9 cellular contexts compared by ENCODE assay signal in genomic region chr5:115601709-115602584, GRCh38. TPM values are rescaled to one million over a fixed set of nuclear protein-coding genes. Genes with fewer than 3 reads are reported as not detected.
DNase-seq lines count a peak whose midpoint lies in the region; ATAC-seq and TF ChIP-seq lines count a peak whose summit lies in the region.
"Had no signal": no experiment of that assay in that cellular context is flagged by ENCODE, and none has a peak within 500 bp of the region (broad histone marks: within the 10 kb centered on the region; RNA-seq: fewer than 3 reads in every experiment).

Gene TICAM2 (minus strand): TSS chr5:115602479. CDS start chr5:115581256, 21,223 bp downstream.

- 0 to 2% (median 1%) methylated on average over 7 to 71 of the region's 71 CpGs for WGBS in stomach, 5 donors

- POLR2A ChIA-PET in naive thymus-derived CD8-positive, alpha-beta T cell (lab: Charles Lee): interaction anchor here (1.1 to 1.3 kb wide), 4 partner anchors 22 to 483 kb away, joined by 3 to 5 read pairs (median 4); partner anchors contain the start of genes AP3S1, ATG12, COMMD10 and TMED7

- peaks cover 27 to 50% (median 37%) of the 10 kb centered on the region in 4 donors for H3K4me1 ChIP-seq in stomach

- H3K27ac ChIP-seq in stomach: peak within 1 kb of the TSS; percentile 93 to 99 (median 95)
- H3K27ac ChIP-seq: 22Rv1 had no signal

- TF ChIP-seq EP300 in stomach (IDR thresholded peaks at IDR 0.05): no peak

- peaks cover 5% of the 10 kb centered on the region for H3K36me3 Mint-ChIP-seq in activated T-cell treated with anti-CD3 and anti-CD28 coated beads, Interleukin-2, amount 50 U/mL, for 4 hours (ENCODE audit: insufficient read depth)
- peaks cover 0 to 7% (median 0%) of the 10 kb centered on the region in 3 donors for H3K36me3 Mint-ChIP-seq in naive thymus-derived CD8-positive, alpha-beta T cell

- intact Hi-C loops in stomach (cut with DNase I; ENCODE audit: low total_unique reads): no loop called here

- H3K27ac Mint-ChIP-seq in naive thymus-derived CD8-positive, alpha-beta T cell: peak within 1 kb of the TSS; percentile 82 to 90 (median 86)

- H3K27me3 Mint-ChIP-seq in activated T-cell treated with anti-CD3 and anti-CD28 coated beads, Interleukin-2, amount 50 U/mL, for 4 hours (ENCODE audit: low read depth): no peaks in the 10 kb centered on the region
- H3K27me3 Mint-ChIP-seq in naive thymus-derived CD8-positive, alpha-beta T cell: no peaks in the 10 kb centered on the region

- DNase-seq in DMS 273 (lab: John Stamatoyannopoulos, UW; ENCODE audit: unreplicated experiment): peak; percentile 69
- no peak for DNase-seq in DMS 273 treated with DMSO at 0.1 percent for 48 hours (lab: John Stamatoyannopoulos, UW)
- DNase-seq in NCI-H345 treated with DMSO at 0.1 percent for 48 hours (lab: John Stamatoyannopoulos, UW; ENCODE audit: unreplicated experiment): peak; percentile 13
- peak; percentile 38 for DNase-seq in activated T-cell treated with anti-CD3 and anti-CD28 coated beads, Interleukin-2, amount 50 U/mL, for 4 hours
- peak; percentile 71 for DNase-seq in fibroblast of gingiva (ENCODE audit: low read depth)
- DNase-seq in naive thymus-derived CD8-positive, alpha-beta T cell: peak; percentile 28 to 79 (median 58)
- DNase-seq in stomach: peak; percentile 56

- H3K9me3 ChIP-seq in stomach: no peaks in the 10 kb centered on the region

- TF ChIP-seq CTCF in stomach (IDR thresholded peaks at IDR 0.05): peak in 3 of 7 experiments; percentile 24 to 41 (median 26)

- H3K4me3 Mint-ChIP-seq in activated T-cell treated with anti-CD3 and anti-CD28 coated beads, Interleukin-2, amount 50 U/mL, for 4 hours: peak within 1 kb of the TSS; percentile 78
- peak within 1 kb of the TSS; percentile 66 to 87 (median 80) for H3K4me3 Mint-ChIP-seq in naive thymus-derived CD8-positive, alpha-beta T cell

- no peaks in the 10 kb centered on the region for H3K27me3 ChIP-seq in stomach

- peak; percentile 70 for ATAC-seq in HG02623 (IDR thresholded peaks at IDR 0.05; ENCODE audit: unreplicated experiment)
- ATAC-seq in activated T-cell treated with anti-CD3 and anti-CD28 coated beads, Interleukin-2, amount 50 U/mL, for 4 hours: peak; percentile 88 to 92
- ATAC-seq in naive thymus-derived CD8-positive, alpha-beta T cell: peak; percentile 83 to 90

- H3K4me1 Mint-ChIP-seq in activated T-cell treated with anti-CD3 and anti-CD28 coated beads, Interleukin-2, amount 50 U/mL, for 4 hours (ENCODE audit: low read depth): peaks cover 30% of the 10 kb centered on the region
- H3K4me1 Mint-ChIP-seq in naive thymus-derived CD8-positive, alpha-beta T cell: peaks cover 13 to 35% (median 29%) of the 10 kb centered on the region in 4 donors

- peaks cover 0 to 6% (median 0%) of the 10 kb centered on the region in 4 donors for H3K36me3 ChIP-seq in stomach

- TF ChIP-seq POLR2A in stomach (IDR thresholded peaks at IDR 0.05): no peak

- H3K9me3 Mint-ChIP-seq in activated T-cell treated with anti-CD3 and anti-CD28 coated beads, Interleukin-2, amount 50 U/mL, for 4 hours: no peaks in the 10 kb centered on the region
- no peaks in the 10 kb centered on the region for H3K9me3 Mint-ChIP-seq in naive thymus-derived CD8-positive, alpha-beta T cell

- H3K4me3 ChIP-seq in stomach: peak within 1 kb of the TSS; percentile 71 to 89 (median 80)

RNA-seq across cellular contexts. Expression of gene TICAM2, which starts in this region (rescaled TPM):
- under 1 TPM; 0.18 to 0.82 (median 0.48) TPM for total RNA-seq in activated T-cell treated with anti-CD3 and anti-CD28 coated beads, Interleukin-2, amount 50 U/mL, for 4 hours
- total RNA-seq in naive thymus-derived CD8-positive, alpha-beta T cell: 1 to 10 TPM in 1 of 2 experiments, not detected in 1; 1.5 TPM
- polyA plus RNA-seq in naive thymus-derived CD8-positive, alpha-beta T cell: not detected
- total RNA-seq in stomach: 1 to 10 TPM in 2 of 5 donors, not detected in 3; 2.4 to 9.9 TPM
- polyA plus RNA-seq in stomach: 1 to 10 TPM; 1.4 to 3.5 (median 2.3) TPM

Comparison
In these comparisons a context has a peak if more than half of its experiments do, and no peak if none do; other contexts are left out.
1. Peak in DNase-seq and ATAC-seq in activated T-cell treated with anti-CD3 and anti-CD28 coated beads, Interleukin-2, amount 50 U/mL, for 4 hours; RNA of the gene not detected or under 1 TPM.